Comparison of ENCODE assay signal across 8 cellular contexts in the genomic region with DNA sequence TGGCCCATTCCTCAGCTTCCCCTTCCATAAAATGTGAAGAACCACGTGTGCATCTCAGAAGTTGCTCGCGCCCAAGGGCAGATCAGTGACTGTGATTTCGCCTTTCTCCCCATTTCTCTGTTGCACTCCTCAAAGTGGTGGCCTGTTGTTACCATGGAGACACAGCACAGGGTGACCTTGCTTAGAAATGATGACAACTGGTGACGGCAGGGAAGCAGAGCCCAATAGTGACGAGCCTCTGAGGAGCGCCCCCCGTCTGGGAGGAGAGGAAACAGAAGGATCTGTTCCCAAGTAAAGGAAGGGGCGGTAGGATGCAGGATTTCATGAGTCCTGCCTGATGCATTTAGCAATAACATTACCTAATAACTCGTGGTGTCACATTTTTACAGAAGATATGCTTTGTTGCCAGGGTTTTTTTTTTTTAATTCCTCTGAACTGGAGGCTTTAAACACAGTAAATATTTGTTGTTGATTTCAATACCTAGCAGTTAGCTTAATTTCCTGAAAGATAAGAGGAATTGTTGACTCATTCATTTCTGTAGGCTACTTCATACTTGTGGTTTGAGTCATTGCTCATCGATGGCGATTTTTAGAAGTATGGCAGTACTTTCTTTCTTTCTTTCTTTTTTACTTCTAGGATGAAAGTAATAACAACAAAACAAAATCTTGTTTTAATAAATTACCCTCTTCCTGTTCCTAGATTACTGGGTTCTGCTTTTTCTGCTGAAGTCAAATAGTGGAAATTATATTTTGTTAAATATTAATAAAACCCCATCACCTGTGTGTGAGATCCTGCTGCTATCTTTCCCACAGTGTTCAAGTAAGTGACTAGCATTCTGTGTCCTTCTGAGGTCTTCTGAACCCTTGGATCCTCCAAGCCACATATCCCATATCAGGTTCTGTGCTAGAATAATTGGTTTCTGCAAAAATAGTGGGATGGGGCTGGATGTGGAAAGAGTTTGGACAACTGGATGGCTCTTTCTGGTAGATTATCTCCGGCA.
A peak's percentile ranks its signal among the peaks of the same experiment; 100 is the strongest.
DNase-seq lines count a peak whose midpoint lies in the region; ATAC-seq and TF ChIP-seq lines count a peak whose summit lies in the region.

No MANE protein-coding gene starts in this region.

- peaks cover 6% of the 10 kb centered on the region for H3K27me3 Mint-ChIP-seq in nephron progenitor cell (ENCODE audit: low read depth, poor library complexity)

- peak; percentile 20 for TF ChIP-seq CTCF in AG09319 (IDR thresholded peaks at IDR 0.05; ENCODE audit: low read depth, low read length)
- TF ChIP-seq CTCF in nephron progenitor cell (IDR thresholded peaks at IDR 0.05): no peak

- ATAC-seq in GM18870 (IDR thresholded peaks at IDR 0.05; ENCODE audit: unreplicated experiment): peak; percentile 81
- ATAC-seq in HG03039 (IDR thresholded peaks at IDR 0.05; ENCODE audit: unreplicated experiment): peak; percentile 64

- H3K36me3 Mint-ChIP-seq in nephron progenitor cell (ENCODE audit: low read depth): peaks cover 33% of the 10 kb centered on the region

- peaks cover 4% of the 10 kb centered on the region for H3K9me3 Mint-ChIP-seq in nephron progenitor cell

- peak overlapping the region; percentile 63 for H3K27ac ChIP-seq in epithelial cell of prostate

- no peak overlapping the region for H3K4me3 Mint-ChIP-seq in nephron progenitor cell

- H3K27ac Mint-ChIP-seq in nephron progenitor cell: peak overlapping the region; percentile 30

- DNase-seq in AG09319 (ENCODE audit: extremely low read depth, low read depth) (peak; percentile 46), SW480 (ENCODE audit: low spot score) (peak; percentile 91), epithelial cell of prostate (ENCODE audit: low read depth, low spot score) (no peak), nephron progenitor cell (no peak), NAMALWA (ENCODE audit: low spot score) (no peak)
- no peak for DNase-seq in effector CD4-positive, alpha-beta T cell

- peaks cover 71% of the 10 kb centered on the region for H3K4me1 Mint-ChIP-seq in nephron progenitor cell

Comparison
In these comparisons a context has a peak if more than half of its experiments do, and no peak if none do; other contexts are left out.
1. DNase-seq: peak in AG09319 (single experiment) and SW480 (single experiment); none in epithelial cell of prostate (single experiment), nephron progenitor cell (single experiment), effector CD4-positive, alpha-beta T cell (single experiment) and NAMALWA (single experiment).